30 cellular contexts compared by ENCODE assay signal in the genomic region with DNA sequence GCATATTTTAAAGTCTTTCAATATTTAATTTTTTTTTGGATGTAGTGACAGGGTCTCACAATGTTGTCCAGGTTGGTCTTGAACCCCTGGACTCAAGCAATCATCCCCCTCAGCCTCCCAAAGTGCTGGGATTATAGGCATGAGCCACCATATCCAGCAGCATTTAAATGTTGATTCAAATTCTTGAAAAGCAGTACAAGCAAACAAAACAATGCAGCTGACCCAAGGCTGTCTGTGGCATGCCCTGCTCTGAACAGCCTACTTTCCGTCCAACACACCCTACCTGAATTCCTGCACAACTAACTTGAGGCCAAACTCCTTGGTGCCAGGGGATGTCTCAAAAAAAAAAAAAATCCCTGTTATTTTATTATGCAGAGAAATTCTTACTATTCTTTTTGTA. TPM values are rescaled to one million over a fixed set of nuclear protein-coding genes. Genes with fewer than 3 reads are reported as not detected.
"Had no signal": no experiment of that assay in that cellular context is flagged by ENCODE, and none has a peak within 500 bp of the region (broad histone marks: within the 10 kb centered on the region; RNA-seq: fewer than 3 reads in every experiment).

No MANE protein-coding gene starts in this region.

- H3K27ac Mint-ChIP-seq: dendritic cell treated with granulocyte-macrophage colony-stimulating factor and Interleukin-4, amounts not matched to agents 40 ng/mL and 50 ng/mL, for 4 days; effector memory CD8-positive, alpha-beta T cell; endodermal cell had no signal

- H2AFZ ChIP-seq: hepatocyte had no signal

- H3K9me3 Mint-ChIP-seq: dendritic cell treated with granulocyte-macrophage colony-stimulating factor and Interleukin-4, amounts not matched to agents 40 ng/mL and 50 ng/mL, for 4 days; effector memory CD8-positive, alpha-beta T cell had no signal

- H3K4me2 ChIP-seq: hepatocyte had no signal

- H3K4me3 Mint-ChIP-seq: dendritic cell treated with granulocyte-macrophage colony-stimulating factor and Interleukin-4, amounts not matched to agents 40 ng/mL and 50 ng/mL, for 4 days; effector memory CD8-positive, alpha-beta T cell; endodermal cell had no signal

- H3K79me2 ChIP-seq: hepatocyte had no signal

- H3K27ac ChIP-seq: colonic mucosa, coronary artery, dorsolateral prefrontal cortex, epithelial cell of prostate, esophagus muscularis mucosa, esophagus squamous epithelium, foreskin keratinocyte, gastrocnemius medialis, gastroesophageal sphincter, heart left ventricle, heart right ventricle, hepatocyte had no signal

- H3K36me3 ChIP-seq: colonic mucosa, esophagus muscularis mucosa, esophagus squamous epithelium, gastrocnemius medialis, gastroesophageal sphincter, heart left ventricle, heart right ventricle had no signal

- H3K27me3 Mint-ChIP-seq: dendritic cell treated with granulocyte-macrophage colony-stimulating factor and Interleukin-4, amounts not matched to agents 40 ng/mL and 50 ng/mL, for 4 days had no signal

- H3K4me1 ChIP-seq: colonic mucosa, esophagus muscularis mucosa, esophagus squamous epithelium, foreskin keratinocyte, gastrocnemius medialis, gastroesophageal sphincter, heart left ventricle, heart right ventricle had no signal

- H3K27me3 ChIP-seq: colonic mucosa, dorsolateral prefrontal cortex, esophagus muscularis mucosa, esophagus squamous epithelium, gastrocnemius medialis, gastroesophageal sphincter, heart left ventricle, heart right ventricle, hepatocyte had no signal

- DNase-seq: colonic mucosa; cortex of kidney; dermis blood vessel endothelial cell; dorsolateral prefrontal cortex; effector CD4-positive, alpha-beta T cell; effector CD8-positive, alpha-beta T cell; effector memory CD4-positive, alpha-beta T cell; effector memory CD8-positive, alpha-beta T cell; endodermal cell; erythroblast; esophagus squamous epithelium; foreskin fibroblast; foreskin keratinocyte; foreskin melanocyte; gastrocnemius medialis; glutamatergic neuron; head of caudate nucleus; heart left ventricle; heart right ventricle had no signal

- H3K4me3 ChIP-seq: colonic mucosa, coronary artery, dorsolateral prefrontal cortex, esophagus muscularis mucosa, esophagus squamous epithelium, gastrocnemius medialis, gastroesophageal sphincter, heart left ventricle, heart right ventricle, hepatocyte had no signal

- H3K9me3 ChIP-seq: colonic mucosa, esophagus muscularis mucosa, esophagus squamous epithelium, gastrocnemius medialis, gastroesophageal sphincter, heart left ventricle, heart right ventricle had no signal

- FAIRE-seq: endometrium, endothelial cell of umbilical vein, frontal cortex had no signal

- ATAC-seq: effector memory CD8-positive, alpha-beta T cell; esophagus mucosa; foreskin keratinocyte; gastrocnemius medialis; gastroesophageal sphincter; heart left ventricle; heart right ventricle had no signal

RNA-seq across cellular contexts. Expression of a gene that starts 23.0 kb away (rescaled TPM):
- total RNA-seq: epithelial cell of proximal tubule, foreskin keratinocyte had no signal
